1 cellular context compared by ENCODE assay signal in genomic region chr1:236516929-236517704, GRCh38.
TF ChIP-seq lines count a peak whose summit lies in the region.

No MANE protein-coding gene starts in this region.

TF ChIP-seq in HEK293, 187 proteins besides CTCF, POLR2A, EP300 and RAD21 (continued from another document):
- TF ChIP-seq ZBTB21 (tag by site-specific recombination; IDR thresholded peaks at IDR 0.05): 0 out of 2 replicates have a peak, but pooled peaks have one; percentile 2
- TF ChIP-seq ZNF221 (tag by site-specific recombination; IDR thresholded peaks at IDR 0.05; ENCODE audit: borderline replicate concordance): no peak
- peak; percentile 73 for TF ChIP-seq EGR2 (tag by site-specific recombination; IDR thresholded peaks at IDR 0.05; ENCODE audit: low read depth)
- no peak for TF ChIP-seq ZNF302 (tag by site-specific recombination; IDR thresholded peaks at IDR 0.05; ENCODE audit: low read depth)
- peak; percentile 65 for TF ChIP-seq PATZ1 (tag by site-specific recombination; IDR thresholded peaks at IDR 0.05)
- TF ChIP-seq ZNF629 (tag by site-specific recombination; IDR thresholded peaks at IDR 0.05): no peak
- peak; percentile 91 for TF ChIP-seq SCRT1 (tag by site-specific recombination; IDR thresholded peaks at IDR 0.05; ENCODE audit: borderline replicate concordance)
- peak; percentile 60 for TF ChIP-seq ZFHX2 (tag by site-specific recombination; conservative IDR thresholded peaks at IDR 0.05)
